In the genomic region with DNA sequence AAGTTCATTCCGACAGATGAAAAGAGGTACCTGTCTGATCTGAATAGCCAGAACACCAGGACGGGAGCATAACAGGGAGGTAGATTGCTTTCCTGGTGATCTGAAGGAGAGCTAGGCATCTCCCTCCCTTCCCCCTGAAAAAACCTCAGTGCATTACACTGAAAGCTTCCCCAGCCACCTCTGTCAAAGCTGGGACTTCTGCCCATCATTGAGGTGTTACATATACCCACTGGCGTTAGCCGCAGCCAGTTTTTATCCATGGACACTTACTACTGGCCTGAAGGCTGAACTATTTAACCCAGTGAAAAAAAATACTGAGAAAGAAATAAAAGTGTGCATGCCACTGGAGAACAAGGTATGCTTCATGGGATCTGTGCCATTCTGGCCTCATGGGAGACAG, we compare ENCODE assay signal across 1 cellular context.
TF ChIP-seq lines count a peak whose summit lies in the region.

No MANE protein-coding gene starts in this region.

TF ChIP-seq in GM23338, 12 proteins besides CTCF, POLR2A, EP300 and RAD21 (continued from another document):
- TF ChIP-seq, protein P1, sequence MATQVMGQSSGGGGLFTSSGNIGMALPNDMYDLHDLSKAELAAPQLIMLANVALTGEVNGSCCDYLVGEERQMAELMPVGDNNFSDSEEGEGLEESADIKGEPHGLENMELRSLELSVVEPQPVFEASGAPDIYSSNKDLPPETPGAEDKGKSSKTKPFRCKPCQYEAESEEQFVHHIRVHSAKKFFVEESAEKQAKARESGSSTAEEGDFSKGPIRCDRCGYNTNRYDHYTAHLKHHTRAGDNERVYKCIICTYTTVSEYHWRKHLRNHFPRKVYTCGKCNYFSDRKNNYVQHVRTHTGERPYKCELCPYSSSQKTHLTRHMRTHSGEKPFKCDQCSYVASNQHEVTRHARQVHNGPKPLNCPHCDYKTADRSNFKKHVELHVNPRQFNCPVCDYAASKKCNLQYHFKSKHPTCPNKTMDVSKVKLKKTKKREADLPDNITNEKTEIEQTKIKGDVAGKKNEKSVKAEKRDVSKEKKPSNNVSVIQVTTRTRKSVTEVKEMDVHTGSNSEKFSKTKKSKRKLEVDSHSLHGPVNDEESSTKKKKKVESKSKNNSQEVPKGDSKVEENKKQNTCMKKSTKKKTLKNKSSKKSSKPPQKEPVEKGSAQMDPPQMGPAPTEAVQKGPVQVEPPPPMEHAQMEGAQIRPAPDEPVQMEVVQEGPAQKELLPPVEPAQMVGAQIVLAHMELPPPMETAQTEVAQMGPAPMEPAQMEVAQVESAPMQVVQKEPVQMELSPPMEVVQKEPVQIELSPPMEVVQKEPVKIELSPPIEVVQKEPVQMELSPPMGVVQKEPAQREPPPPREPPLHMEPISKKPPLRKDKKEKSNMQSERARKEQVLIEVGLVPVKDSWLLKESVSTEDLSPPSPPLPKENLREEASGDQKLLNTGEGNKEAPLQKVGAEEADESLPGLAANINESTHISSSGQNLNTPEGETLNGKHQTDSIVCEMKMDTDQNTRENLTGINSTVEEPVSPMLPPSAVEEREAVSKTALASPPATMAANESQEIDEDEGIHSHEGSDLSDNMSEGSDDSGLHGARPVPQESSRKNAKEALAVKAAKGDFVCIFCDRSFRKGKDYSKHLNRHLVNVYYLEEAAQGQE (IDR thresholded peaks at IDR 0.05; ENCODE audit: unreplicated experiment) = no peak
- TF ChIP-seq NANOG (IDR thresholded peaks at IDR 0.05; ENCODE audit: borderline replicate concordance) = no peak
- TF ChIP-seq JUNB (IDR thresholded peaks at IDR 0.05; ENCODE audit: unreplicated experiment) = no peak
- TF ChIP-seq EZH2 (IDR thresholded peaks at IDR 0.05; ENCODE audit: low read depth, unreplicated experiment) = no peak
- TF ChIP-seq EZH2phosphoT487 (IDR thresholded peaks at IDR 0.05; ENCODE audit: unreplicated experiment) = no peak
- TF ChIP-seq ZNF114 (CRISPR knock-in tag; IDR thresholded peaks at IDR 0.05) = no peak
- no peak for TF ChIP-seq STAT1 (IDR thresholded peaks at IDR 0.05; ENCODE audit: unreplicated experiment)
- TF ChIP-seq POLR2AphosphoS5 (IDR thresholded peaks at IDR 0.05; ENCODE audit: low read depth) = no peak
